In genomic region chr2:2845267-2845666, GRCh38 we compare ENCODE assay signal across 12 cellular contexts.
"Had no signal": no experiment of that assay in that cellular context is flagged by ENCODE, and none has a peak within 500 bp of the region (broad histone marks: within the 10 kb centered on the region; RNA-seq: fewer than 3 reads in every experiment).

No MANE protein-coding gene starts in this region.

- H3K27me3 ChIP-seq: esophagus squamous epithelium, heart left ventricle, left lung, ovary, vagina had no signal

- H3K9me3 ChIP-seq: esophagus squamous epithelium, heart left ventricle, left lung, ovary, tibial artery, vagina had no signal

- H3K4me3 ChIP-seq: dorsolateral prefrontal cortex, esophagus squamous epithelium, heart left ventricle, left lung, ovary, tibial artery, vagina had no signal

- H3K27ac ChIP-seq: left lung, ovary, tibial artery, vagina had no signal

- ATAC-seq: heart left ventricle, left lung, T-helper 17 cell, WTC11 had no signal

- H3K36me3 ChIP-seq: esophagus squamous epithelium, heart left ventricle, left lung, ovary, tibial artery, vagina had no signal

- DNase-seq: activated CD4-positive, alpha-beta T cell treated with anti-CD3 and anti-CD28 coated beads for 48 hours; activated naive CD4-positive, alpha-beta T cell treated with anti-CD3 and anti-CD28 coated beads, Interleukin-2, amount 50 U/mL, for 16 hours; esophagus squamous epithelium; foreskin fibroblast; heart left ventricle; left lung; ovary; T-helper 17 cell had no signal

- H3K4me1 ChIP-seq: left lung had no signal
